In the genomic region with DNA sequence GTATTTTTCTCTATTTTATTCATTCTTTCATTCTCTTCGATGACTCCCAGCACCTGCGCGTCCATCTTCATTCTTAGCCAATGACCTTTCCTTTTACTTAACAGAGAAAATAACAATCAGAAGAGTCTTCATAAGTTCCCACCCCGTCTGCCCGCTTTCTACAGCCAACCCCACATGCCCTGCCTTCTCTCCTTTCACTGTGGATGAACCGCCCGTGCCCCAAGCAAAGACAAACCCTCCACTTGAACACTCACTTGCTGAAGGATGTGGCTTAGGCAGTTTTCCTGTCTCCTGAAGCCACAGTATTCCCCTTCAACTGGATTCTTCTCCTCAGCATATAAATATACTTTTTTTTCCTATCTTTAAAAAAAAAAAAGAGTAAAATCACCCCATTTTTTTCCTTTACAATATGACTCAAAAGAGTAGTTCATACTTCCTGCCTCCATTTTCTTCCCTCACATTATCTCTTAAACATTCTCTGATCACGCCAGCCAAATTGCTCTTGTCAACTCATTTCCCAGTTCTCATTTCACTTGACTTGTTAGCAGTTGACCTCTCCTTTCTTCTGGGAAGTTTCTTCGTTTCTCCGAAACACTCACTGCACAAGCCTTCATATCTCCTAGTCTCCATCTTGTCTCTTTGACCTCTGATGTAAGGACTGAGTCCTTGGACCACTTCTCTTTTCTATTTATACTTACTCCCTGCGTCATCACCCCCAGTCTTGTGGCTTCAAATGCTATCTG, we compare ENCODE assay signal across 8 cellular contexts. TPM values are rescaled to one million over a fixed set of nuclear protein-coding genes. Genes with fewer than 3 reads are reported as not detected.
DNase-seq lines count a peak whose midpoint lies in the region; ATAC-seq and TF ChIP-seq lines count a peak whose summit lies in the region.

No MANE protein-coding gene starts in this region.

- H3K4me3 ChIP-seq in adrenal gland = no peak overlapping the region

- peak; percentile 82 for ATAC-seq in Right ventricle myocardium inferior
- peak; percentile 91 for ATAC-seq in HG03139 (IDR thresholded peaks at IDR 0.05; ENCODE audit: unreplicated experiment)

- 72 to 82% (median 77%) methylated on average over 11 of the region's 11 CpGs for WGBS in adrenal gland, 4 donors

- peak in 1 of 2 donors; percentile 14 for TF ChIP-seq POLR2A in adrenal gland (IDR thresholded peaks at IDR 0.05)

- peak overlapping the region; percentile 49 to 82 (median 55) for H3K27ac ChIP-seq in adrenal gland

- no peaks in the 10 kb centered on the region for H3K9me3 ChIP-seq in adrenal gland (replicated peaks in 1 of 3)

- DNase-seq in Right ventricle myocardium inferior (ENCODE audit: missing footprints) (no peak), cardiac septum (ENCODE audit: low spot score) (no peak), adrenal gland (peak in 4 of 7 donors; percentile 55 to 72 (median 62)), AG08395 (ENCODE audit: low spot score) (no peak), DMS114 treated with DMSO at 0.1 percent for 48 hours (lab: John Stamatoyannopoulos, UW; ENCODE audit: unreplicated experiment) (no peak), NCI-H748 treated with DMSO at 0.1 percent for 48 hours (lab: John Stamatoyannopoulos, UW) (no peak)
- DNase-seq in activated effector memory CD4-positive, alpha-beta T cell treated with Interleukin-2 at 50 U/mL for 16 hours = no peak

- H3K36me3 ChIP-seq in adrenal gland (replicated peaks in 1 of 2) = no peaks in the 10 kb centered on the region

- no peaks in the 10 kb centered on the region for H3K27me3 ChIP-seq in adrenal gland

- peaks cover 21 to 75% of the 10 kb centered on the region in 2 donors for H3K4me1 ChIP-seq in adrenal gland (replicated peaks in 1 of 2)

- intact Hi-C loops in Right ventricle myocardium inferior (cut with DNase I) = no loop called here
- intact Hi-C loops in cardiac septum (cut with DNase I) = no loop called here
- intact Hi-C loops in adrenal gland (cut with DNase I) = no loop called here

- no peak for TF ChIP-seq CTCF in adrenal gland (IDR thresholded peaks at IDR 0.05)

RNA-seq across cellular contexts. Expression of a gene that starts 11.1 kb away (rescaled TPM):
- 29.0 TPM for total RNA-seq in Right ventricle myocardium inferior
- total RNA-seq in cardiac septum = 16.8 TPM
- total RNA-seq in adrenal gland = 10 to 100 TPM in 5 of 8 donors, 1 to 10 TPM in 3; 8.1 to 28.2 (median 12.5) TPM
- 10 to 100 TPM in 2 of 3 donors, 1 to 10 TPM in 1; 8.5 to 36.5 (median 14.0) TPM for polyA plus RNA-seq in adrenal gland

RNA-seq across cellular contexts. Expression of a gene that starts 27.5 kb away (rescaled TPM):
- total RNA-seq in Right ventricle myocardium inferior (21.6 TPM), cardiac septum (27.1 TPM), adrenal gland (10 to 100 TPM; 32.3 to 76.9 (median 43.7) TPM)
- 10 to 100 TPM; 18.3 to 49.2 (median 34.1) TPM for polyA plus RNA-seq in adrenal gland

Comparison
In these comparisons a context has a peak if more than half of its experiments do, and no peak if none do; other contexts are left out.
1. DNase-seq: peak in adrenal gland (4 of 7); none in Right ventricle myocardium inferior (single experiment), cardiac septum (single experiment), AG08395 (single experiment), DMS114 treated with DMSO at 0.1 percent for 48 hours (single experiment), NCI-H748 treated with DMSO at 0.1 percent for 48 hours (single experiment) and activated effector memory CD4-positive, alpha-beta T cell treated with Interleukin-2 at 50 U/mL for 16 hours (single experiment).